In genomic region chr10:70815504-70816219, GRCh38 we compare ENCODE assay signal across 1 cellular context.
TF ChIP-seq lines count a peak whose summit lies in the region.

Gene SGPL1, plus strand, starts transcription at chr10:70815948. Its CDS starts 906 bp downstream, at chr10:70816854.

TF ChIP-seq in HepG2, 621 proteins besides CTCF, POLR2A, EP300 and RAD21 (continued from another document and continues in another):
- no peak for TF ChIP-seq MED8 (CRISPR knock-in tag; IDR thresholded peaks at IDR 0.05; ENCODE audit: insufficient replicate concordance)
- no peak for TF ChIP-seq ZNF512 (CRISPR knock-in tag; IDR thresholded peaks at IDR 0.05)
- TF ChIP-seq ZNF253 (CRISPR knock-in tag; IDR thresholded peaks at IDR 0.05; ENCODE audit: borderline replicate concordance) = no peak
- 0 out of 2 replicates have a peak, but pooled peaks have one; percentile 57 for TF ChIP-seq BATF2 (CRISPR knock-in tag; IDR thresholded peaks at IDR 0.05)
- no peak for TF ChIP-seq ZNF101 (CRISPR knock-in tag; IDR thresholded peaks at IDR 0.05; ENCODE audit: borderline replicate concordance, low read depth)
- peak; percentile 66; the same call in 1 of the 2 replicates for TF ChIP-seq MEIS2 (CRISPR knock-in tag; IDR thresholded peaks at IDR 0.05)
- TF ChIP-seq GATAD2A (CRISPR knock-in tag; IDR thresholded peaks at IDR 0.05) = no peak
- TF ChIP-seq PPARG (CRISPR knock-in tag; conservative IDR thresholded peaks at IDR 0.05) = 0 out of 2 replicates have a peak, but pooled peaks have one; percentile 9
- 0 out of 2 replicates have a peak, but pooled peaks have one; percentile 26 for TF ChIP-seq ZSCAN25 (CRISPR knock-in tag; IDR thresholded peaks at IDR 0.05)
- no peak for TF ChIP-seq ARNTL (CRISPR knock-in tag; IDR thresholded peaks at IDR 0.05)
- no peak for TF ChIP-seq FOSL2 (CRISPR knock-in tag; IDR thresholded peaks at IDR 0.05)
- TF ChIP-seq GRHL1 (CRISPR knock-in tag; conservative IDR thresholded peaks at IDR 0.05) = no peak
- TF ChIP-seq ZNF530 (CRISPR knock-in tag; IDR thresholded peaks at IDR 0.05; ENCODE audit: low read depth) = no peak
- no peak for TF ChIP-seq DZIP1 (CRISPR knock-in tag; IDR thresholded peaks at IDR 0.05)
- TF ChIP-seq CERS6 (CRISPR knock-in tag; IDR thresholded peaks at IDR 0.05) = no peak
- TF ChIP-seq ZFP90 (CRISPR knock-in tag; IDR thresholded peaks at IDR 0.05; ENCODE audit: borderline replicate concordance) = no peak
- no peak for TF ChIP-seq DNMT1 (CRISPR knock-in tag; IDR thresholded peaks at IDR 0.05)
- no peak for TF ChIP-seq ETV6 (CRISPR knock-in tag; conservative IDR thresholded peaks at IDR 0.05)
- TF ChIP-seq HNF4G (IDR thresholded peaks at IDR 0.05; ENCODE audit: borderline replicate concordance, low read depth, low read length) = 0 out of 2 replicates have a peak, but pooled peaks have one; percentile 8
- TF ChIP-seq HNF4G (CRISPR knock-in tag; IDR thresholded peaks at IDR 0.05; ENCODE audit: borderline replicate concordance, low read depth) = no peak
- no peak for TF ChIP-seq CHCHD3 (CRISPR knock-in tag; IDR thresholded peaks at IDR 0.05)
- 0 out of 2 replicates have a peak, but pooled peaks have one; percentile 11 for TF ChIP-seq ZNF547 (CRISPR knock-in tag; IDR thresholded peaks at IDR 0.05)
- peak; percentile 53; the same call in 1 of the 2 replicates for TF ChIP-seq ARID4A (CRISPR knock-in tag; IDR thresholded peaks at IDR 0.05; ENCODE audit: borderline replicate concordance)
- no peak for TF ChIP-seq ZNF597 (CRISPR knock-in tag; IDR thresholded peaks at IDR 0.05)
- no peak for TF ChIP-seq ZBTB46 (CRISPR knock-in tag; IDR thresholded peaks at IDR 0.05; ENCODE audit: borderline replicate concordance)
- TF ChIP-seq ZMAT5 (CRISPR knock-in tag; IDR thresholded peaks at IDR 0.05; ENCODE audit: borderline replicate concordance, low read depth) = no peak
- no peak for TF ChIP-seq FOXC1 (CRISPR knock-in tag; IDR thresholded peaks at IDR 0.05; ENCODE audit: borderline replicate concordance)
- no peak for TF ChIP-seq CEBPB (IDR thresholded peaks at IDR 0.05; ENCODE audit: borderline replicate concordance, low read depth, low read length)
- no peak for TF ChIP-seq ZNF225 (CRISPR knock-in tag; IDR thresholded peaks at IDR 0.05)
- 0 out of 2 replicates have a peak, but pooled peaks have one; percentile 22 for TF ChIP-seq SIN3A (IDR thresholded peaks at IDR 0.05; ENCODE audit: borderline replicate concordance, low read depth, low read length)
- peak; percentile 74 for TF ChIP-seq GMEB1 (CRISPR knock-in tag; IDR thresholded peaks at IDR 0.05; ENCODE audit: borderline replicate concordance)
- TF ChIP-seq ETV5 (CRISPR knock-in tag; IDR thresholded peaks at IDR 0.05; ENCODE audit: borderline replicate concordance) = peak; percentile 70; the same call in 1 of the 2 replicates
- TF ChIP-seq MXD1 (CRISPR knock-in tag; IDR thresholded peaks at IDR 0.05) = 0 out of 2 replicates have a peak, but pooled peaks have one; percentile 70
- TF ChIP-seq FLYWCH1 (CRISPR knock-in tag; IDR thresholded peaks at IDR 0.05) = no peak
- no peak for TF ChIP-seq ZFP1 (CRISPR knock-in tag; IDR thresholded peaks at IDR 0.05)
- no peak for TF ChIP-seq SKIL (CRISPR knock-in tag; IDR thresholded peaks at IDR 0.05; ENCODE audit: borderline replicate concordance)
- TF ChIP-seq CBX5 (CRISPR knock-in tag; IDR thresholded peaks at IDR 0.05; ENCODE audit: borderline replicate concordance) = no peak
- no peak for TF ChIP-seq ISL2 (CRISPR knock-in tag; IDR thresholded peaks at IDR 0.05)
